Comparison of ENCODE assay signal across 8 cellular contexts in the genomic region with DNA sequence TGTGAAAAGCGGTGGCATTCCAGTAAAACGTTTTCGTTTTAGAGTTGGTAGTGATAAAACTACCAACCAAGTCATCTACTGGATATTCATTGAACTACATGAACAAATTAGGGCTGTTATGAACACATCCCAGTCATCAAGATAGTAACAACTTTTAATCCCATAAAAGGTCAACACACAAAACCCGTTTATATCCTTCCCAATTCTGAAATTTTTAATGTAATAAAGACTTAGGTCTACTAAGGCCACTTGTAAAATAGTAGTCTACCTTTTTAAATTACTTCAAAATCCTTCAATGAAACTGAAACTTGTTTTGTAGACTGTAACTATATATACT.
DNase-seq lines count a peak whose midpoint lies in the region; ATAC-seq and TF ChIP-seq lines count a peak whose summit lies in the region.

No MANE protein-coding gene starts in this region.

- H3K27me3 ChIP-seq in WERI-Rb-1 (ENCODE audit: insufficient read depth, low read depth, severe bottlenecking) (no peaks in the 10 kb centered on the region), iPS-15b (ENCODE audit: control insufficient read depth, insufficient read depth, low read length) (no peaks in the 10 kb centered on the region), tibial artery (no peaks in the 10 kb centered on the region)

- H3K36me3 ChIP-seq in WERI-Rb-1 (peaks cover 25% of the 10 kb centered on the region), iPS-15b (ENCODE audit: control insufficient read depth, insufficient read depth, low read length) (no peaks in the 10 kb centered on the region), tibial artery (peaks cover 0 to 4% (median 0%) of the 10 kb centered on the region in 3 donors)

- H3K27ac ChIP-seq in WERI-Rb-1 (no peak overlapping the region), tibial artery (no peak overlapping the region)

- peaks cover 4% of the 10 kb centered on the region for H3K4me1 ChIP-seq in iPS-15b (ENCODE audit: control insufficient read depth, insufficient read depth, low read length)
- H3K4me1 ChIP-seq in tibial artery: peaks cover 0 to 29% (median 6%) of the 10 kb centered on the region in 4 donors

- H3K9me3 ChIP-seq in WERI-Rb-1 (ENCODE audit: severe bottlenecking) (no peaks in the 10 kb centered on the region), iPS-15b (ENCODE audit: control insufficient read depth, insufficient read depth, low read length) (no peaks in the 10 kb centered on the region), tibial artery (no peaks in the 10 kb centered on the region)

- H3K4me1 Mint-ChIP-seq in activated T-cell treated with anti-CD3 and anti-CD28 coated beads, Interleukin-2, amount 50 U/mL, for 24 hours (ENCODE audit: low read depth): peaks cover 40% of the 10 kb centered on the region

- H3K36me3 Mint-ChIP-seq in activated T-cell treated with anti-CD3 and anti-CD28 coated beads, Interleukin-2, amount 50 U/mL, for 24 hours (ENCODE audit: low read depth): peaks cover 59% of the 10 kb centered on the region

- H3K27me3 Mint-ChIP-seq in activated T-cell treated with anti-CD3 and anti-CD28 coated beads, Interleukin-2, amount 50 U/mL, for 24 hours: no peaks in the 10 kb centered on the region

- peak overlapping the region; percentile 97 for H3K4me3 Mint-ChIP-seq in activated T-cell treated with anti-CD3 and anti-CD28 coated beads, Interleukin-2, amount 50 U/mL, for 24 hours

- H3K9me3 Mint-ChIP-seq in activated T-cell treated with anti-CD3 and anti-CD28 coated beads, Interleukin-2, amount 50 U/mL, for 24 hours: no peaks in the 10 kb centered on the region

- H3K9ac ChIP-seq in iPS-15b (ENCODE audit: low read depth, low read length): no peak overlapping the region

- ATAC-seq in GM19035 (IDR thresholded peaks at IDR 0.05; ENCODE audit: unreplicated experiment) (no peak), GM21723 (IDR thresholded peaks at IDR 0.05; ENCODE audit: unreplicated experiment) (no peak), GM19395 (IDR thresholded peaks at IDR 0.05; ENCODE audit: unreplicated experiment) (no peak)

- intact Hi-C loops in tibial artery (cut with DNase I; ENCODE audit: low total_unique reads): no loop called here

- no peak for TF ChIP-seq CTCF in WERI-Rb-1 (IDR thresholded peaks at IDR 0.05; ENCODE audit: low read depth, low read length)
- TF ChIP-seq CTCF in tibial artery (IDR thresholded peaks at IDR 0.05): no peak

- peak overlapping the region; percentile 99 for H3K27ac Mint-ChIP-seq in activated T-cell treated with anti-CD3 and anti-CD28 coated beads, Interleukin-2, amount 50 U/mL, for 24 hours

- no peak for DNase-seq in activated T-cell treated with anti-CD3 and anti-CD28 coated beads, Interleukin-2, amount 50 U/mL, for 24 hours
- no peak for DNase-seq in activated T-cell treated with anti-CD3 and anti-CD28 coated beads, Interleukin-2, amount 50 U/mL, for 1 hour
- DNase-seq in WERI-Rb-1: no peak
- no peak for DNase-seq in tibial artery

- H3K4me3 ChIP-seq in WERI-Rb-1 (ENCODE audit: low read depth, low read length): peak overlapping the region; percentile 96
- H3K4me3 ChIP-seq in iPS-15b (ENCODE audit: low read depth, low read length): peak overlapping the region; percentile 93
- peak overlapping the region; percentile 64 to 76 for H3K4me3 ChIP-seq in tibial artery
